15 cellular contexts compared by ENCODE assay signal in the genomic region with DNA sequence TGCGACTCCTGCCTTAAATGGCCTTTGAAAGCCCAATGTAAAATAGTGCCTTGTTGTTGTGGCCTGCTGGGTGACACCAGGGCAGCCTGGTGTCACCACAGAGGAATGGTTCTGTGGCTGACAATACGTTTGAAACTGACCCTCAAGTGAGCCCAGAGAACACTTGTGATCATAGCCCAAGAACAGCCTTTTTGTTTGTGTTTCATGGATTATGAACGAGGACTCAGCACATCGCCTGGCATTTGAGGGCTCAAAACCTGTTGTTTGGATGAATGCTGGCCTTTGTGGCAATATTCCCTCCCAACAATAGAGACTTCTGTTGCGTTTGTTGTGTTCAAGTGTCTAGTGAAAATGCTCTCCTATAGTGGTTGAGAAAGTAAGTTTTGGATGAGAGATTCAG. TPM values are rescaled to one million over a fixed set of nuclear protein-coding genes. Genes with fewer than 3 reads are reported as not detected.
DNase-seq lines count a peak whose midpoint lies in the region; ATAC-seq and TF ChIP-seq lines count a peak whose summit lies in the region.
"Had no signal": no experiment of that assay in that cellular context is flagged by ENCODE, and none has a peak within 500 bp of the region (broad histone marks: within the 10 kb centered on the region; RNA-seq: fewer than 3 reads in every experiment).

No MANE protein-coding gene starts in this region.

- H3K4me3 Mint-ChIP-seq in WTC11 = no peak overlapping the region
- H3K4me3 Mint-ChIP-seq: CD8-positive, alpha-beta T cell; H9 had no signal

- no peak for TF ChIP-seq CTCF in WTC11 (IDR thresholded peaks at IDR 0.05)

- H3K9me3 Mint-ChIP-seq in WTC11 = peaks cover 9% of the 10 kb centered on the region
- H3K9me3 Mint-ChIP-seq: H9 had no signal

- POLR2A ChIA-PET in WTC11 (lab: Charles Lee) = no interaction called here

- H3K36me3 Mint-ChIP-seq in WTC11 = 0 out of 2 replicates have a peak, but pooled peaks cover 7% of the 10 kb centered on the region
- H3K36me3 Mint-ChIP-seq: CD8-positive, alpha-beta T cell; IgD-negative memory B cell had no signal

- ATAC-seq in WTC11 = no peak
- ATAC-seq in GM21367 (IDR thresholded peaks at IDR 0.05; ENCODE audit: unreplicated experiment) = no peak
- ATAC-seq: A549; CD8-positive, alpha-beta T cell had no signal

- H3K4me1 Mint-ChIP-seq in WTC11 = peaks cover 13% of the 10 kb centered on the region

- H3K27ac Mint-ChIP-seq in WTC11 = peak overlapping the region; percentile 3
- H3K27ac Mint-ChIP-seq: CD14-positive monocyte; CD8-positive, alpha-beta T cell; H9; IgD-negative memory B cell had no signal

- CTCF ChIA-PET in WTC11 (lab: Charles Lee) = interaction anchor here (1.0 kb wide), 1 partner anchor 9 kb away, joined by 3 read pairs; no protein-coding TSS in a partner anchor

- no peaks in the 10 kb centered on the region for H3K27me3 Mint-ChIP-seq in WTC11 (ENCODE audit: low read depth)

- no peak for DNase-seq in WTC11 (ENCODE audit: low spot score)
- DNase-seq in inferior parietal cortex (ENCODE audit: extremely low spot score) = peak; percentile 46
- DNase-seq in pons (ENCODE audit: low spot score) = peak; percentile 83
- peak; percentile 71 for DNase-seq in superior temporal gyrus (ENCODE audit: extremely low spot score)
- DNase-seq in cerebellar cortex (ENCODE audit: low spot score) = no peak
- DNase-seq in NCI-H345 treated with DMSO at 0.1 percent for 48 hours (lab: John Stamatoyannopoulos, UW; ENCODE audit: unreplicated experiment) = no peak
- no peak for DNase-seq in DMS53 (lab: John Stamatoyannopoulos, UW)
- DNase-seq: Caco-2; CD8-positive, alpha-beta T cell; GOT3; H9 had no signal

TF ChIP-seq in WTC11, 78 proteins besides CTCF, POLR2A, EP300 and RAD21:
- TF ChIP-seq TEAD1 (CRISPR knock-in tag; IDR thresholded peaks at IDR 0.05) (no peak), JAZF1 (CRISPR knock-in tag; IDR thresholded peaks at IDR 0.05) (no peak), NR2C2 (CRISPR knock-in tag; IDR thresholded peaks at IDR 0.05) (no peak), NR1H2 (CRISPR knock-in tag; IDR thresholded peaks at IDR 0.05) (no peak), NFE2L1 (CRISPR knock-in tag; IDR thresholded peaks at IDR 0.05) (no peak)
- TF ChIP-seq, protein P1, sequence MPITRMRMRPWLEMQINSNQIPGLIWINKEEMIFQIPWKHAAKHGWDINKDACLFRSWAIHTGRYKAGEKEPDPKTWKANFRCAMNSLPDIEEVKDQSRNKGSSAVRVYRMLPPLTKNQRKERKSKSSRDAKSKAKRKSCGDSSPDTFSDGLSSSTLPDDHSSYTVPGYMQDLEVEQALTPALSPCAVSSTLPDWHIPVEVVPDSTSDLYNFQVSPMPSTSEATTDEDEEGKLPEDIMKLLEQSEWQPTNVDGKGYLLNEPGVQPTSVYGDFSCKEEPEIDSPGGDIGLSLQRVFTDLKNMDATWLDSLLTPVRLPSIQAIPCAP (CRISPR knock-in tag; IDR thresholded peaks at IDR 0.05) = no peak
- TF ChIP-seq, protein P2, sequence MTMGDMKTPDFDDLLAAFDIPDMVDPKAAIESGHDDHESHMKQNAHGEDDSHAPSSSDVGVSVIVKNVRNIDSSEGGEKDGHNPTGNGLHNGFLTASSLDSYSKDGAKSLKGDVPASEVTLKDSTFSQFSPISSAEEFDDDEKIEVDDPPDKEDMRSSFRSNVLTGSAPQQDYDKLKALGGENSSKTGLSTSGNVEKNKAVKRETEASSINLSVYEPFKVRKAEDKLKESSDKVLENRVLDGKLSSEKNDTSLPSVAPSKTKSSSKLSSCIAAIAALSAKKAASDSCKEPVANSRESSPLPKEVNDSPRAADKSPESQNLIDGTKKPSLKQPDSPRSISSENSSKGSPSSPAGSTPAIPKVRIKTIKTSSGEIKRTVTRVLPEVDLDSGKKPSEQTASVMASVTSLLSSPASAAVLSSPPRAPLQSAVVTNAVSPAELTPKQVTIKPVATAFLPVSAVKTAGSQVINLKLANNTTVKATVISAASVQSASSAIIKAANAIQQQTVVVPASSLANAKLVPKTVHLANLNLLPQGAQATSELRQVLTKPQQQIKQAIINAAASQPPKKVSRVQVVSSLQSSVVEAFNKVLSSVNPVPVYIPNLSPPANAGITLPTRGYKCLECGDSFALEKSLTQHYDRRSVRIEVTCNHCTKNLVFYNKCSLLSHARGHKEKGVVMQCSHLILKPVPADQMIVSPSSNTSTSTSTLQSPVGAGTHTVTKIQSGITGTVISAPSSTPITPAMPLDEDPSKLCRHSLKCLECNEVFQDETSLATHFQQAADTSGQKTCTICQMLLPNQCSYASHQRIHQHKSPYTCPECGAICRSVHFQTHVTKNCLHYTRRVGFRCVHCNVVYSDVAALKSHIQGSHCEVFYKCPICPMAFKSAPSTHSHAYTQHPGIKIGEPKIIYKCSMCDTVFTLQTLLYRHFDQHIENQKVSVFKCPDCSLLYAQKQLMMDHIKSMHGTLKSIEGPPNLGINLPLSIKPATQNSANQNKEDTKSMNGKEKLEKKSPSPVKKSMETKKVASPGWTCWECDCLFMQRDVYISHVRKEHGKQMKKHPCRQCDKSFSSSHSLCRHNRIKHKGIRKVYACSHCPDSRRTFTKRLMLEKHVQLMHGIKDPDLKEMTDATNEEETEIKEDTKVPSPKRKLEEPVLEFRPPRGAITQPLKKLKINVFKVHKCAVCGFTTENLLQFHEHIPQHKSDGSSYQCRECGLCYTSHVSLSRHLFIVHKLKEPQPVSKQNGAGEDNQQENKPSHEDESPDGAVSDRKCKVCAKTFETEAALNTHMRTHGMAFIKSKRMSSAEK (CRISPR knock-in tag; IDR thresholded peaks at IDR 0.05; ENCODE audit: borderline replicate concordance) = no peak
TF ChIP-seq in WTC11: peak in this region for 0.

RNA-seq across cellular contexts. Expression of a gene that starts 48.5 kb away (rescaled TPM):
- total RNA-seq in WTC11 (2021) = 21.8 to 27.6 TPM (median 23.9 TPM) in 3 replicates

Comparison
In these comparisons a context has a peak if more than half of its experiments do, and no peak if none do; other contexts are left out.
1. DNase-seq: peak in inferior parietal cortex (single experiment), pons (single experiment) and superior temporal gyrus (single experiment); none in WTC11 (single experiment), cerebellar cortex (single experiment), NCI-H345 treated with DMSO at 0.1 percent for 48 hours (single experiment) and DMS53 (single experiment).